22 cellular contexts compared by ENCODE assay signal in the genomic region with DNA sequence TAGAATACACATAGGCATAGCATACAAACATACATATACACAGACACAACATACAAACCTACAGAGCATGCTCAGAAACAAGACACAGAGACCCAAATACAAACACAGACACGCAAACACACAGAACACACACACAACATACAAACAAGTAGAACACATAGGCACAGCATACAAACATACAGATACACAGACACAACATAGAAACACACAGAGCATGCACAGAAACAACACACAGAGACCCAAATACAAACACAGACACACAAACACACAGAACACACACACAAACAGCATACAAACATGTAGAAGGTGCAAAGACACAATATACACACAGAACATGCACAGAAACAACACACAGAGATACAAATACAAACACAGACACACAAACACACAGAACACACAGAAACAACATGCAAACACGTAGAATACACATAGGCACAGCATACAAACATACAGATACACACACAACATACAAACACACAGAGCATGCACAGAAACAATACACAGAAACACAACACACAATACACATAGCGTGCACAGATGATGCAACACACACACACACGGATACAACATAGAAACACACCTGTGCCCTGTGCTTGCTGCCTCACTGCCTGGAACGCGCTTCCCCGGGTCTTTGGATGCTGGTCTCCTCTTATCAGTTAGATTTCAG.
"Had no signal": no experiment of that assay in that cellular context is flagged by ENCODE, and none has a peak within 500 bp of the region (broad histone marks: within the 10 kb centered on the region; RNA-seq: fewer than 3 reads in every experiment).

No MANE protein-coding gene starts in this region.

- ATAC-seq: foreskin keratinocyte, gastroesophageal sphincter, heart left ventricle, left cardiac atrium, left lung, left ventricle myocardium superior, lower lobe of right lung, mucosa of descending colon had no signal

- H3K4me2 ChIP-seq: hepatocyte had no signal

- DNase-seq: colonic mucosa; cortex of kidney; dermis blood vessel endothelial cell; dorsolateral prefrontal cortex; effector CD4-positive, alpha-beta T cell; effector memory CD4-positive, alpha-beta T cell; foreskin keratinocyte; heart left ventricle; hypothalamus; immature natural killer cell; left cardiac atrium; left lung; left ventricle myocardium superior; lower lobe of right lung; mesenchymal stem cell; mucosa of descending colon had no signal

- H3K79me2 ChIP-seq: hepatocyte had no signal

- H3K4me3 ChIP-seq: colonic mucosa, dorsolateral prefrontal cortex, esophagus muscularis mucosa, gastroesophageal sphincter, heart left ventricle, hepatocyte, left lung, lower lobe of right lung, mucosa of descending colon had no signal

- H3K9me3 ChIP-seq: colonic mucosa, left lung, lower lobe of right lung had no signal

- FAIRE-seq: endothelial cell of umbilical vein, frontal cortex, keratinocyte had no signal

- H3K4me1 ChIP-seq: colonic mucosa, foreskin keratinocyte, heart left ventricle, left lung, lower lobe of right lung had no signal

- H2AFZ ChIP-seq: hepatocyte had no signal

- H3K36me3 ChIP-seq: colonic mucosa, esophagus muscularis mucosa, gastroesophageal sphincter, heart left ventricle, left lung, lower lobe of right lung had no signal

- H3K27me3 ChIP-seq: colonic mucosa, esophagus muscularis mucosa, foreskin keratinocyte, gastroesophageal sphincter, hepatocyte, left lung had no signal

- H3K27ac ChIP-seq: colonic mucosa, dorsolateral prefrontal cortex, esophagus muscularis mucosa, foreskin keratinocyte, gastroesophageal sphincter, heart left ventricle, hepatocyte, left lung, lower lobe of right lung had no signal
